In genomic region chr13:31008400-31009115, GRCh38 we compare ENCODE assay signal across 20 cellular contexts.
A peak's percentile ranks its signal among the peaks of the same experiment; 100 is the strongest.
DNase-seq lines count a peak whose midpoint lies in the region; ATAC-seq and TF ChIP-seq lines count a peak whose summit lies in the region.
"Had no signal": no experiment of that assay in that cellular context is flagged by ENCODE, and none has a peak within 500 bp of the region (broad histone marks: within the 10 kb centered on the region; RNA-seq: fewer than 3 reads in every experiment).

No MANE protein-coding gene starts in this region.

- TF ChIP-seq CTCF in NB4 (IDR thresholded peaks at IDR 0.05; ENCODE audit: low read depth, low read length) (no peak), brain microvascular endothelial cell (IDR thresholded peaks at IDR 0.05; ENCODE audit: low read depth, low read length, missing control alignments) (peak; percentile 5)

- no peak overlapping the region for H3K4me3 Mint-ChIP-seq in activated T-cell treated with anti-CD3 and anti-CD28 coated beads, Interleukin-2, amount 50 U/mL, for 72 hours
- H3K4me3 Mint-ChIP-seq in stimulated activated effector memory CD8-positive, alpha-beta T cell treated with anti-CD3 and anti-CD28 coated beads, Interleukin-12 subunit alpha, Interleukin-12 subunit beta, amount 100 ng/mL, for 72 hours: no peak overlapping the region
- H3K4me3 Mint-ChIP-seq: activated CD4-positive, alpha-beta memory T cell treated with anti-CD3 and anti-CD28 coated beads, Interleukin-2, amount 10 ng/mL, durations not matched to agents 7 days and 5 days had no signal

- peaks cover 23% of the 10 kb centered on the region for H3K4me1 Mint-ChIP-seq in activated T-cell treated with anti-CD3 and anti-CD28 coated beads, Interleukin-2, amount 50 U/mL, for 72 hours (ENCODE audit: low read depth)
- H3K4me1 Mint-ChIP-seq in stimulated activated effector memory CD8-positive, alpha-beta T cell treated with anti-CD3 and anti-CD28 coated beads, Interleukin-12 subunit alpha, Interleukin-12 subunit beta, amount 100 ng/mL, for 72 hours: peaks cover 12% of the 10 kb centered on the region

- in situ Hi-C loops in brain microvascular endothelial cell (cut with HindIII; ENCODE audit: low pct_ligation_motif_present, low sequenced_read_pairs): no loop called here

- peak overlapping the region; percentile 0 for H3K27ac Mint-ChIP-seq in activated T-cell treated with anti-CD3 and anti-CD28 coated beads, Interleukin-2, amount 50 U/mL, for 72 hours
- H3K27ac Mint-ChIP-seq in stimulated activated effector memory CD8-positive, alpha-beta T cell treated with anti-CD3 and anti-CD28 coated beads, Interleukin-12 subunit alpha, Interleukin-12 subunit beta, amount 100 ng/mL, for 72 hours: no peak overlapping the region
- H3K27ac Mint-ChIP-seq: activated CD4-positive, alpha-beta memory T cell treated with anti-CD3 and anti-CD28 coated beads, Interleukin-2, amount 10 ng/mL, durations not matched to agents 7 days and 5 days; activated T-helper 2 cell treated with anti-CD3 and anti-CD28 coated beads, Interferon-gamma antibody, Interleukin-2, Interleukin-4, amounts not matched to agents 10 μg/mL and 5 μg/mL and 100 μg/mL, durations not matched to agents 14 hours and 24 hours and 36 hours had no signal

- H3K4me3 ChIP-seq in NB4 (ENCODE audit: low read depth, low read length) (no peak overlapping the region), brain microvascular endothelial cell (ENCODE audit: low read depth, low read length) (no peak overlapping the region)
- H3K4me3 ChIP-seq: A549, left ventricle myocardium inferior, Peyer's patch, right atrium auricular region had no signal

- H3K27me3 ChIP-seq in brain microvascular endothelial cell (replicated peaks): no peaks in the 10 kb centered on the region
- H3K27me3 ChIP-seq: Peyer's patch, right atrium auricular region had no signal

- no peak overlapping the region for H3K27ac ChIP-seq in brain microvascular endothelial cell
- H3K27ac ChIP-seq: A549, left ventricle myocardium inferior, Peyer's patch, right atrium auricular region had no signal

- intact Hi-C loops in cardiac septum (cut with DNase I): no loop called here
- intact Hi-C loops in posterior cingulate gyrus (cut with DNase I): no loop called here

- H3K9me3 Mint-ChIP-seq in activated T-cell treated with anti-CD3 and anti-CD28 coated beads, Interleukin-2, amount 50 U/mL, for 72 hours: no peaks in the 10 kb centered on the region
- H3K9me3 Mint-ChIP-seq in stimulated activated effector memory CD8-positive, alpha-beta T cell treated with anti-CD3 and anti-CD28 coated beads, Interleukin-12 subunit alpha, Interleukin-12 subunit beta, amount 100 ng/mL, for 72 hours: no peaks in the 10 kb centered on the region
- H3K9me3 Mint-ChIP-seq: activated CD4-positive, alpha-beta memory T cell treated with anti-CD3 and anti-CD28 coated beads, Interleukin-2, amount 10 ng/mL, durations not matched to agents 7 days and 5 days; activated T-helper 2 cell treated with anti-CD3 and anti-CD28 coated beads, Interferon-gamma antibody, Interleukin-2, Interleukin-4, amounts not matched to agents 10 μg/mL and 5 μg/mL and 100 μg/mL, durations not matched to agents 14 hours and 24 hours and 36 hours had no signal

- ATAC-seq in activated T-cell treated with anti-CD3 and anti-CD28 coated beads, Interleukin-2, amount 50 U/mL, for 72 hours (replicated peaks in 1 of 2): peak; percentile 79 to 90
- peak; percentile 82 for ATAC-seq in stimulated activated effector memory CD8-positive, alpha-beta T cell treated with anti-CD3 and anti-CD28 coated beads, Interleukin-12 subunit alpha, Interleukin-12 subunit beta, amount 100 ng/mL, for 72 hours
- ATAC-seq: A549 had no signal

- H3K36me3 ChIP-seq in brain microvascular endothelial cell (replicated peaks): no peaks in the 10 kb centered on the region
- H3K36me3 ChIP-seq: left ventricle myocardium inferior, Peyer's patch, right atrium auricular region had no signal

- no peak for TF ChIP-seq POLR2A in NB4 (IDR thresholded peaks at IDR 0.05; ENCODE audit: extremely low read depth, insufficient read length)

- peaks cover 47% of the 10 kb centered on the region for H3K27me3 Mint-ChIP-seq in activated T-cell treated with anti-CD3 and anti-CD28 coated beads, Interleukin-2, amount 50 U/mL, for 72 hours (ENCODE audit: low read depth)

- H3K36me3 Mint-ChIP-seq in activated T-cell treated with anti-CD3 and anti-CD28 coated beads, Interleukin-2, amount 50 U/mL, for 72 hours (ENCODE audit: insufficient read depth in 2 of 2): no peaks in the 10 kb centered on the region
- H3K36me3 Mint-ChIP-seq in stimulated activated effector memory CD8-positive, alpha-beta T cell treated with anti-CD3 and anti-CD28 coated beads, Interleukin-12 subunit alpha, Interleukin-12 subunit beta, amount 100 ng/mL, for 72 hours: no peaks in the 10 kb centered on the region

- peak; percentile 9 to 27 for DNase-seq in activated T-cell treated with anti-CD3 and anti-CD28 coated beads, Interleukin-2, amount 50 U/mL, for 72 hours
- no peak for DNase-seq in activated T-cell treated with anti-CD3 and anti-CD28 coated beads, Interleukin-2, amount 50 U/mL, for 48 hours
- peak; percentile 10 for DNase-seq in NB4 (ENCODE audit: low read depth)
- peak; percentile 43 for DNase-seq in brain microvascular endothelial cell
- DNase-seq in stimulated activated effector memory CD8-positive, alpha-beta T cell treated with anti-CD3 and anti-CD28 coated beads, Interleukin-12 subunit alpha, Interleukin-12 subunit beta, amount 100 ng/mL, for 72 hours (ENCODE audit: low spot score in 2 of 2): no peak
- no peak for DNase-seq in activated CD4-positive, CD25-positive, alpha-beta regulatory T cell treated with anti-CD3 and anti-CD28 coated beads, Interleukin-2, amount 50 U/mL, for 72 hours
- no peak for DNase-seq in cardiac septum (ENCODE audit: low spot score)
- no peak for DNase-seq in posterior cingulate gyrus
- DNase-seq: activated CD4-positive, alpha-beta memory T cell treated with anti-CD3 and anti-CD28 coated beads, Interleukin-2, amount 10 ng/mL, durations not matched to agents 7 days and 5 days; amniotic stem cell; DMS153; foreskin melanocyte; left ventricle myocardium inferior; MM.1S; NCI-H2107; NCI-H774; Peyer's patch had no signal

Comparison
In these comparisons a context has a peak if more than half of its experiments do, and no peak if none do; other contexts are left out.
1. DNase-seq: peak in activated T-cell treated with anti-CD3 and anti-CD28 coated beads, Interleukin-2, amount 50 U/mL, for 72 hours (2 of 2), NB4 (single experiment) and brain microvascular endothelial cell (single experiment); none in activated T-cell treated with anti-CD3 and anti-CD28 coated beads, Interleukin-2, amount 50 U/mL, for 48 hours (0 of 2), stimulated activated effector memory CD8-positive, alpha-beta T cell treated with anti-CD3 and anti-CD28 coated beads, Interleukin-12 subunit alpha, Interleukin-12 subunit beta, amount 100 ng/mL, for 72 hours (0 of 2), activated CD4-positive, CD25-positive, alpha-beta regulatory T cell treated with anti-CD3 and anti-CD28 coated beads, Interleukin-2, amount 50 U/mL, for 72 hours (single experiment), cardiac septum (single experiment) and posterior cingulate gyrus (0 of 10).